Comparison of ENCODE assay signal across 9 cellular contexts in genomic region chr9:114339130-114339908, GRCh38. TPM values are rescaled to one million over a fixed set of nuclear protein-coding genes. Genes with fewer than 3 reads are reported as not detected.
DNase-seq lines count a peak whose midpoint lies in the region; ATAC-seq, FAIRE-seq and TF ChIP-seq lines count a peak whose summit lies in the region.
"Had no signal": no experiment of that assay in that cellular context is flagged by ENCODE, and none has a peak within 500 bp of the region (broad histone marks: within the 10 kb centered on the region; RNA-seq: fewer than 3 reads in every experiment).

No MANE protein-coding gene starts in this region.

- WGBS in pancreas, 2 donors, result 84 to 86% methylated on average over 16 of the region's 16 CpGs
- 88 to 90% methylated on average over 16 of the region's 16 CpGs for WGBS in lower leg skin, 2 donors

- peaks cover 82% of the 10 kb centered on the region for H3K36me3 Mint-ChIP-seq in GM23338 (ENCODE audit: low read depth)

- H3K9me3 ChIP-seq in OCI-LY7 (ENCODE audit: low read length), result no peaks in the 10 kb centered on the region
- H3K9me3 ChIP-seq in pancreas, result no peaks in the 10 kb centered on the region

- BruUV-seq in OCI-LY7 (replicated peaks; lab: Mats Ljungman, UMichigan), result no TSS peak

- CTCF ChIA-PET in OCI-LY7 (lab: Charles Lee; ENCODE audit: unreplicated experiment), result interaction anchor here (1.3 to 1.7 kb wide), 2 partner anchors 11 to 51 kb away, joined by 3 to 4 read pairs; no protein-coding TSS in a partner anchor

- FAIRE-seq in pancreas (lab: Jason Lieb, UNC), result no peak

- H3K4me2 ChIP-seq in GM23338 (no peak overlapping the region), OCI-LY7 (ENCODE audit: low read length) (no peak overlapping the region)

- 0 out of 3 replicates have a peak, but pooled peaks cover 6% of the 10 kb centered on the region for H3K9me3 Mint-ChIP-seq in GM23338

- intact Hi-C loops in OCI-LY7 (cut with micrococcal nuclease; ENCODE audit: unreplicated experiment), result loop anchor here (1.0 to 2.0 kb wide), 2 partner anchors 51 to 65 kb away; no protein-coding TSS in a partner anchor
- intact Hi-C loops in pancreas (cut with DNase I), result no loop called here
- intact Hi-C loops in lower leg skin (cut with DNase I; ENCODE audit: low total_unique reads), result no loop called here

- no peaks in the 10 kb centered on the region; the same call in 1 of the 2 replicates for H4K20me1 ChIP-seq in GM23338 (replicated peaks; ENCODE audit: insufficient read depth)
- H4K20me1 ChIP-seq in OCI-LY7 (ENCODE audit: insufficient read depth, low read length), result no peaks in the 10 kb centered on the region

- H3K27me3 Mint-ChIP-seq in GM23338 (ENCODE audit: insufficient read depth, low read depth, poor library complexity), result peaks cover 12% of the 10 kb centered on the region
- H3K27me3 Mint-ChIP-seq: activated naive CD8-positive, alpha-beta T cell had no signal

- 0 out of 2 replicates have a peak, but pooled peaks cover 4% of the 10 kb centered on the region for H3F3A ChIP-seq in GM23338 (replicated peaks; ENCODE audit: low read depth)

- H3K27ac ChIP-seq in GM23338 (ENCODE audit: low read depth), result no peak overlapping the region
- no peak overlapping the region for H3K27ac ChIP-seq in OCI-LY7 (ENCODE audit: low read depth, low read length, poor library complexity, severe bottlenecking)
- H3K27ac ChIP-seq in pancreas, result no peak overlapping the region

- POLR2A ChIA-PET in OCI-LY7 (lab: Charles Lee), result interaction anchor here (1.4 to 1.6 kb wide), 3 partner anchors 44 to 51 kb away, joined by 3 to 6 read pairs (median 4); no protein-coding TSS in a partner anchor

- DNase-seq in EH (ENCODE audit: low read depth), result peak; percentile 67
- DNase-seq in GM23338 (ENCODE audit: low spot score), result peak; percentile 79
- DNase-seq in OCI-LY7 (ENCODE audit: low spot score), result peak; percentile 71
- peak; percentile 68 to 76 for DNase-seq in activated T-cell treated with anti-CD3 and anti-CD28 coated beads, Interleukin-2, amount 50 U/mL, for 48 hours
- peak; percentile 52 for DNase-seq in fibroblast of villous mesenchyme (ENCODE audit: low read depth)
- DNase-seq in pancreas, result peak in 3 of 6 donors; percentile 11 to 68 (median 31)
- DNase-seq in lower leg skin (ENCODE audit: low spot score in 2 of 2), result no peak

- ATAC-seq in GM23338, result peak; percentile 93
- ATAC-seq in pancreas, result peak in 3 of 4 donors; percentile 68 to 76 (median 72)
- no peak for ATAC-seq in HG02623 (IDR thresholded peaks at IDR 0.05; ENCODE audit: unreplicated experiment)

- H3K4me3 ChIP-seq in GM23338 (no peak overlapping the region), OCI-LY7 (ENCODE audit: low read depth, low read length, poor library complexity, severe bottlenecking) (no peak overlapping the region), fibroblast of villous mesenchyme (ENCODE audit: low read depth, low read length) (no peak overlapping the region), pancreas (no peak overlapping the region), lower leg skin (ENCODE audit: low read depth, poor library complexity, severe bottlenecking) (no peak overlapping the region)

- no peaks in the 10 kb centered on the region for H3K27me3 ChIP-seq in GM23338 (ENCODE audit: insufficient read depth)
- no peaks in the 10 kb centered on the region for H3K27me3 ChIP-seq in pancreas

- TF ChIP-seq CTCF in GM23338 (conservative IDR thresholded peaks at IDR 0.05; ENCODE audit: low read depth in 2 of 2) (peak; percentile 87 to 96), OCI-LY7 (conservative IDR thresholded peaks at IDR 0.05; ENCODE audit: low read length) (peak; percentile 99), fibroblast of villous mesenchyme (IDR thresholded peaks at IDR 0.05; ENCODE audit: insufficient read depth, low read depth, low read length) (peak; percentile 89), pancreas (IDR thresholded peaks at IDR 0.05) (peak in 3 of 4 donors; percentile 24 to 54 (median 45)), lower leg skin (IDR thresholded peaks at IDR 0.05) (no peak)

- H3K4me1 Mint-ChIP-seq in GM23338, result no peaks in the 10 kb centered on the region; the same call in 2 of the 3 replicates

- H3K36me3 ChIP-seq in GM23338 (ENCODE audit: insufficient read depth) (peaks cover under 1% of the 10 kb centered on the region; the same call in 1 of the 2 replicates), OCI-LY7 (ENCODE audit: insufficient read depth, low read length) (peaks cover 99% of the 10 kb centered on the region), pancreas (peaks cover 0 to 4% (median 0%) of the 10 kb centered on the region in 3 donors)

- H3K4me3 Mint-ChIP-seq in GM23338, result no peak overlapping the region
- H3K4me3 Mint-ChIP-seq: activated naive CD8-positive, alpha-beta T cell had no signal

- H2AFZ ChIP-seq in GM23338 (no peak overlapping the region), OCI-LY7 (ENCODE audit: low read length) (no peak overlapping the region)

- no peak for TF ChIP-seq POLR2A in lower leg skin (IDR thresholded peaks at IDR 0.05)

- H3K9me2 ChIP-seq in GM23338 (ENCODE audit: insufficient read depth) (no peaks in the 10 kb centered on the region), OCI-LY7 (ENCODE audit: insufficient read depth, low read length) (no peaks in the 10 kb centered on the region)

- H3K79me2 ChIP-seq in GM23338 (replicated peaks; ENCODE audit: insufficient read depth) (no peaks in the 10 kb centered on the region), OCI-LY7 (ENCODE audit: insufficient read depth, low read depth, low read length) (no peaks in the 10 kb centered on the region)

- H3K4me1 ChIP-seq in GM23338 (ENCODE audit: insufficient read depth) (no peaks in the 10 kb centered on the region), OCI-LY7 (ENCODE audit: insufficient read depth, low read length, poor library complexity, severe bottlenecking) (peaks cover 4% of the 10 kb centered on the region), pancreas (no peaks in the 10 kb centered on the region)

- no peak overlapping the region for H3K27ac Mint-ChIP-seq in GM23338

TF ChIP-seq in GM23338, 12 proteins besides CTCF, POLR2A, EP300 and RAD21 (continues in another document):
- TF ChIP-seq EZH2 (IDR thresholded peaks at IDR 0.05; ENCODE audit: low read depth, unreplicated experiment) (no peak), ZNF114 (CRISPR knock-in tag; IDR thresholded peaks at IDR 0.05) (no peak), POLR2AphosphoS5 (IDR thresholded peaks at IDR 0.05; ENCODE audit: low read depth) (no peak), JUNB (IDR thresholded peaks at IDR 0.05; ENCODE audit: unreplicated experiment) (no peak), NANOG (IDR thresholded peaks at IDR 0.05; ENCODE audit: borderline replicate concordance) (no peak), STAT1 (IDR thresholded peaks at IDR 0.05; ENCODE audit: unreplicated experiment) (no peak), CREB1 (CRISPR knock-in tag; IDR thresholded peaks at IDR 0.05; ENCODE audit: low read depth) (no peak)
- TF ChIP-seq, protein P1, sequence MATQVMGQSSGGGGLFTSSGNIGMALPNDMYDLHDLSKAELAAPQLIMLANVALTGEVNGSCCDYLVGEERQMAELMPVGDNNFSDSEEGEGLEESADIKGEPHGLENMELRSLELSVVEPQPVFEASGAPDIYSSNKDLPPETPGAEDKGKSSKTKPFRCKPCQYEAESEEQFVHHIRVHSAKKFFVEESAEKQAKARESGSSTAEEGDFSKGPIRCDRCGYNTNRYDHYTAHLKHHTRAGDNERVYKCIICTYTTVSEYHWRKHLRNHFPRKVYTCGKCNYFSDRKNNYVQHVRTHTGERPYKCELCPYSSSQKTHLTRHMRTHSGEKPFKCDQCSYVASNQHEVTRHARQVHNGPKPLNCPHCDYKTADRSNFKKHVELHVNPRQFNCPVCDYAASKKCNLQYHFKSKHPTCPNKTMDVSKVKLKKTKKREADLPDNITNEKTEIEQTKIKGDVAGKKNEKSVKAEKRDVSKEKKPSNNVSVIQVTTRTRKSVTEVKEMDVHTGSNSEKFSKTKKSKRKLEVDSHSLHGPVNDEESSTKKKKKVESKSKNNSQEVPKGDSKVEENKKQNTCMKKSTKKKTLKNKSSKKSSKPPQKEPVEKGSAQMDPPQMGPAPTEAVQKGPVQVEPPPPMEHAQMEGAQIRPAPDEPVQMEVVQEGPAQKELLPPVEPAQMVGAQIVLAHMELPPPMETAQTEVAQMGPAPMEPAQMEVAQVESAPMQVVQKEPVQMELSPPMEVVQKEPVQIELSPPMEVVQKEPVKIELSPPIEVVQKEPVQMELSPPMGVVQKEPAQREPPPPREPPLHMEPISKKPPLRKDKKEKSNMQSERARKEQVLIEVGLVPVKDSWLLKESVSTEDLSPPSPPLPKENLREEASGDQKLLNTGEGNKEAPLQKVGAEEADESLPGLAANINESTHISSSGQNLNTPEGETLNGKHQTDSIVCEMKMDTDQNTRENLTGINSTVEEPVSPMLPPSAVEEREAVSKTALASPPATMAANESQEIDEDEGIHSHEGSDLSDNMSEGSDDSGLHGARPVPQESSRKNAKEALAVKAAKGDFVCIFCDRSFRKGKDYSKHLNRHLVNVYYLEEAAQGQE (IDR thresholded peaks at IDR 0.05; ENCODE audit: unreplicated experiment), result no peak

RNA-seq across cellular contexts. Expression of gene ORM2, which starts 9.7 kb away (rescaled TPM):
- 0.76 TPM in 1 of 2 replicates, not detected in the other for total RNA-seq in GM23338 (2014; rRNA removed; shearing (Covaris generic))
- polyA plus RNA-seq in GM23338 (2016; fragmentation: Nextera tagmentation; extraction: Ambion mirVana) (0.76 and 0.90 TPM in 2 replicates), pancreas (under 1 TPM; 0.12 to 0.34 TPM)
- total RNA-seq in OCI-LY7 (2014; rRNA removed; shearing (Covaris generic)), result not detected in 2 replicates
- total RNA-seq in OCI-LY7 (2022) (not detected in 2 replicates), fibroblast of villous mesenchyme (not detected in 2 replicates), pancreas (1 to 10 TPM in 1 of 6 donors, under 1 TPM in 1, not detected in 4; 0.66 to 3.1 TPM), lower leg skin (not detected)

RNA-seq across cellular contexts. Expression of gene ORM1, which starts 16.4 kb away (rescaled TPM):
- total RNA-seq in GM23338 (2014; rRNA removed; shearing (Covaris generic)), result not detected in 2 replicates
- not detected in 2 replicates for polyA plus RNA-seq in GM23338 (2016; fragmentation: Nextera tagmentation; extraction: Ambion mirVana)
- total RNA-seq in OCI-LY7 (2014; rRNA removed; shearing (Covaris generic)), result not detected in 2 replicates
- total RNA-seq in OCI-LY7 (2022), result not detected in 2 replicates
- not detected in 2 replicates for total RNA-seq in fibroblast of villous mesenchyme
- 10 to 100 TPM in 1 of 6 donors, under 1 TPM in 2, not detected in 3; 0.38 to 10.2 (median 0.92) TPM for total RNA-seq in pancreas
- polyA plus RNA-seq in pancreas, result 1 to 10 TPM in 1 of 2 donors, under 1 TPM in 1; 0.82 to 1.6 TPM
- not detected for total RNA-seq in lower leg skin

RNA-seq across cellular contexts. Expression of gene AKNA, which starts 48.5 kb away (rescaled TPM):
- total RNA-seq in GM23338 (2014; rRNA removed; shearing (Covaris generic)), result 19.6 and 28.1 TPM in 2 replicates
- polyA plus RNA-seq in GM23338 (2016; fragmentation: Nextera tagmentation; extraction: Ambion mirVana) (9.0 and 11.2 TPM in 2 replicates), pancreas (10 to 100 TPM in 1 of 2 donors, 1 to 10 TPM in 1; 6.9 to 11.8 TPM)
- total RNA-seq in OCI-LY7 (2014; rRNA removed; shearing (Covaris generic)), result 53.8 and 61.4 TPM in 2 replicates
- total RNA-seq in OCI-LY7 (2022) (187 and 203 TPM in 2 replicates), fibroblast of villous mesenchyme (11.2 and 14.8 TPM in 2 replicates), pancreas (10 to 100 TPM in 3 of 6 donors, 1 to 10 TPM in 3; 5.4 to 18.0 (median 10.8) TPM), lower leg skin (10 to 100 TPM in 1 of 4 donors, 1 to 10 TPM in 3; 6.4 to 13.2 (median 8.0) TPM)

Comparison
In these comparisons a context has a peak if more than half of its experiments do, and no peak if none do; other contexts are left out.
1. DNase-seq: peak in EH (single experiment), GM23338 (single experiment), OCI-LY7 (single experiment), activated T-cell treated with anti-CD3 and anti-CD28 coated beads, Interleukin-2, amount 50 U/mL, for 48 hours (2 of 2) and fibroblast of villous mesenchyme (single experiment); none in lower leg skin (0 of 2).
2. CTCF ChIP-seq: peak in GM23338 (2 of 2), OCI-LY7 (single experiment), fibroblast of villous mesenchyme (single experiment) and pancreas (3 of 4); none in lower leg skin (0 of 3).